Comparison of ENCODE assay signal across 17 cellular contexts in genomic region chr12:13075786-13076570, GRCh38. TPM values are rescaled to one million over a fixed set of nuclear protein-coding genes. Genes with fewer than 3 reads are reported as not detected.
A peak's percentile ranks its signal among the peaks of the same experiment; 100 is the strongest.
DNase-seq lines count a peak whose midpoint lies in the region; FAIRE-seq and TF ChIP-seq lines count a peak whose summit lies in the region.
"Had no signal": no experiment of that assay in that cellular context is flagged by ENCODE, and none has a peak within 500 bp of the region (broad histone marks: within the 10 kb centered on the region; RNA-seq: fewer than 3 reads in every experiment).

No MANE protein-coding gene starts in this region.

- H2BK12ac ChIP-seq in H1 (ENCODE audit: low read depth, low read length) (no peak overlapping the region), neuronal stem cell (ENCODE audit: low read length) (no peak overlapping the region)

- TF ChIP-seq CTCF in HFFc6 (IDR thresholded peaks at IDR 0.05), result no peak
- TF ChIP-seq CTCF in H1 (IDR thresholded peaks at IDR 0.05; ENCODE audit: control extremely low read depth in 1 of 3, insufficient read depth in 1 of 3, low read depth in 1 of 3, low read length in 3 of 3), result no peak
- no peak for TF ChIP-seq CTCF in A673 (conservative IDR thresholded peaks at IDR 0.05; ENCODE audit: low read depth, low read length)

- H2AFZ ChIP-seq in H1 (ENCODE audit: low read length) (no peak overlapping the region), neuronal stem cell (ENCODE audit: low read length) (no peak overlapping the region)
- H2AFZ ChIP-seq: GM23248 had no signal

- FAIRE-seq in H1 (lab: Jason Lieb, UNC) (no peak), urothelium cell line (lab: Jason Lieb, UNC) (peak; percentile 92)
- FAIRE-seq: A549, HepG2, HTR-8/SVneo had no signal

- CTCF ChIA-PET in H1 (lab: Charles Lee; ENCODE audit: partially characterized antibody), result interaction anchor here (0.5 to 1.1 kb wide), 4 partner anchors 12 to 484 kb away, joined by 3 to 4 read pairs (median 4); no protein-coding TSS in a partner anchor
- CTCF ChIA-PET in A673 (lab: Charles Lee), result no interaction called here

- H4K20me1 ChIP-seq in H1 (replicated peaks in 1 of 2; ENCODE audit: control insufficient read depth in 1 of 2, insufficient read depth in 2 of 2, low read length in 2 of 2), result no peaks in the 10 kb centered on the region
- H4K20me1 ChIP-seq: BLaER1 had no signal

- no peaks in the 10 kb centered on the region for H3K9me3 Mint-ChIP-seq in HFFc6
- H3K9me3 Mint-ChIP-seq: CD8-positive, alpha-beta memory T cell had no signal

- H2BK15ac ChIP-seq in H1 (ENCODE audit: low read length) (no peak overlapping the region), neuronal stem cell (ENCODE audit: low read length) (no peak overlapping the region)

- H3K4me1 ChIP-seq in H1 (replicated peaks in 1 of 4; ENCODE audit: control insufficient read depth in 3 of 4, insufficient read depth in 4 of 4, low read length in 3 of 4) (peaks cover 0 to 5% (median 3%) of the 10 kb centered on the region in 4 experiments; a peak in 3 of 7 replicates), neuronal stem cell (ENCODE audit: control insufficient read depth in 2 of 2, insufficient read depth in 1 of 2, low read depth in 1 of 2, low read length in 2 of 2) (peaks cover 0 to 5% of the 10 kb centered on the region in 2 donors), A673 (ENCODE audit: insufficient read depth, low read length, poor library complexity, severe bottlenecking) (no peaks in the 10 kb centered on the region)
- H3K4me1 ChIP-seq: A549, BLaER1 had no signal

- no TSS peak for BruUV-seq in A673 (replicated peaks; lab: Mats Ljungman, UMichigan)

- H2AK5ac ChIP-seq in H1 (ENCODE audit: low read depth, low read length) (no peak overlapping the region), neuronal stem cell (ENCODE audit: low read depth, low read length) (no peak overlapping the region)

- peak overlapping the region; percentile 49; the same call in 1 of the 2 replicates for H3K4me3 Mint-ChIP-seq in HFFc6
- H3K4me3 Mint-ChIP-seq: CD8-positive, alpha-beta memory T cell; H9 had no signal

- POLR2A ChIA-PET in H1 (lab: Charles Lee; ENCODE audit: partially characterized antibody) (no interaction called here), A673 (lab: Charles Lee; ENCODE audit: low non-redundant PET) (no interaction called here)

- no peak overlapping the region for H2BK20ac ChIP-seq in H1 (ENCODE audit: low read length)

- H3K27ac ChIP-seq in H1 (ENCODE audit: low read depth, low read length) (no peak overlapping the region), neuronal stem cell (replicated peaks; ENCODE audit: low read length) (no peak overlapping the region), A673 (ENCODE audit: low read depth, low read length, poor library complexity, severe bottlenecking) (no peak overlapping the region)
- H3K27ac ChIP-seq: A549, BLaER1, GM23248 had no signal

- DNase-seq in HFFc6 (no peak), H1 (ENCODE audit: low read depth in 1 of 2, low spot score in 2 of 2) (no peak), neuronal stem cell (ENCODE audit: low spot score) (no peak), urothelium cell line (ENCODE audit: low spot score) (no peak), A673 (ENCODE audit: low spot score) (no peak), posterior cingulate gyrus (no peak)
- DNase-seq in stimulated activated CD8-positive, alpha-beta memory T cell treated with anti-CD3 and anti-CD28 coated beads, Interleukin-4, amount 100 ng/mL, for 48 hours, result no peak
- DNase-seq: AML-193; Caco-2; CD8-positive, alpha-beta memory T cell; DND-41; H9 had no signal

- H3K23me2 ChIP-seq in H1 (ENCODE audit: low read depth, low read length), result no peaks in the 10 kb centered on the region

- intact Hi-C loops in A673 (cut with micrococcal nuclease; ENCODE audit: unreplicated experiment), result no loop called here
- intact Hi-C loops in posterior cingulate gyrus (cut with DNase I), result no loop called here

- H3K27me3 ChIP-seq in H1 (replicated peaks in 1 of 4; ENCODE audit: control insufficient read depth in 3 of 4, extremely low read depth in 1 of 4, insufficient read depth in 3 of 4, low read length in 3 of 4) (no peaks in the 10 kb centered on the region), neuronal stem cell (ENCODE audit: control insufficient read depth in 3 of 3, insufficient read depth in 3 of 3, low read depth in 1 of 3, low read length in 3 of 3) (no peaks in the 10 kb centered on the region), A673 (replicated peaks; ENCODE audit: insufficient read depth, low read depth, low read length, poor library complexity) (no peaks in the 10 kb centered on the region)
- H3K27me3 ChIP-seq: BLaER1 had no signal

- H3K36me3 ChIP-seq in H1 (ENCODE audit: control insufficient read depth in 2 of 4, insufficient read depth in 4 of 4, low read length in 3 of 4), result peaks cover 0 to 39% (median 19%) of the 10 kb centered on the region in 4 experiments; a peak in 7 of 8 replicates
- H3K36me3 ChIP-seq in neuronal stem cell (replicated peaks in 1 of 2; ENCODE audit: control insufficient read depth in 2 of 2, insufficient read depth in 2 of 2, low read length in 2 of 2), result peaks cover 11 to 21% of the 10 kb centered on the region in 2 donors
- H3K36me3 ChIP-seq in A673 (ENCODE audit: insufficient read depth, low read length, poor library complexity, severe bottlenecking), result no peaks in the 10 kb centered on the region

- no peak overlapping the region for H3K18ac ChIP-seq in H1 (ENCODE audit: extremely low read depth, low read length)
- peak overlapping the region; percentile 39 for H3K18ac ChIP-seq in neuronal stem cell (ENCODE audit: low read length)

- H2BK120ac ChIP-seq in H1 (replicated peaks; ENCODE audit: low read depth, low read length) (no peak overlapping the region), neuronal stem cell (ENCODE audit: low read depth, low read length) (no peak overlapping the region)

- H3K56ac ChIP-seq in H1 (replicated peaks; ENCODE audit: insufficient read length, low read depth, low read length), result no peak overlapping the region

- H3K79me2 ChIP-seq in H1 (ENCODE audit: control insufficient read depth in 1 of 2, insufficient read depth in 2 of 2, low read length in 2 of 2), result no peaks in the 10 kb centered on the region

- H4K5ac ChIP-seq in H1 (ENCODE audit: insufficient read length, low read depth, low read length), result no peak overlapping the region

- H3K9me3 ChIP-seq in H1 (ENCODE audit: insufficient read depth in 2 of 2, low read depth in 1 of 2, low read length in 1 of 2) (no peaks in the 10 kb centered on the region), neuronal stem cell (replicated peaks in 1 of 2; ENCODE audit: control insufficient read depth in 2 of 2, insufficient read depth in 1 of 2, low read depth in 1 of 2, low read length in 2 of 2) (peaks cover 0 to 8% of the 10 kb centered on the region in 2 donors), A673 (ENCODE audit: low read depth, low read length, poor library complexity, severe bottlenecking) (no peaks in the 10 kb centered on the region)
- H3K9me3 ChIP-seq: A549, Caco-2 had no signal

- peaks cover 34% of the 10 kb centered on the region for H3K4me1 Mint-ChIP-seq in HFFc6 (ENCODE audit: low read depth)
- H3K4me1 Mint-ChIP-seq: CD8-positive, alpha-beta memory T cell had no signal

- H3K9ac ChIP-seq in H1 (replicated peaks in 1 of 4; ENCODE audit: extremely low read depth in 1 of 4, low read depth in 3 of 4, low read length in 3 of 4) (no peak overlapping the region), neuronal stem cell (ENCODE audit: low read depth, low read length, poor library complexity) (no peak overlapping the region)
- H3K9ac ChIP-seq: BLaER1, GM23248 had no signal

- H4K91ac ChIP-seq in H1 (replicated peaks; ENCODE audit: insufficient read length, low read length) (no peak overlapping the region), neuronal stem cell (ENCODE audit: low read depth, low read length, poor library complexity) (no peak overlapping the region)

- H3K23ac ChIP-seq in H1 (ENCODE audit: insufficient read length) (no peak overlapping the region), neuronal stem cell (ENCODE audit: low read depth, low read length, poor library complexity) (no peak overlapping the region)

- TF ChIP-seq RAD21 in H1 (IDR thresholded peaks at IDR 0.05 in 1 of 2, conservative IDR thresholded peaks at IDR 0.05 in 1 of 2; ENCODE audit: low read depth in 2 of 2, low read length in 2 of 2), result no peak

- no peak overlapping the region for H3K27ac Mint-ChIP-seq in HFFc6

- H3K4me3 ChIP-seq in H1 (ENCODE audit: extremely low read depth in 1 of 4, insufficient read depth in 2 of 4, low read depth in 3 of 4, low read length in 4 of 4) (no peak overlapping the region), neuronal stem cell (ENCODE audit: low read length in 2 of 2) (peak overlapping the region in 1 of 2 donors; percentile 2), A673 (ENCODE audit: low read depth, low read length, poor library complexity, severe bottlenecking) (no peak overlapping the region)
- H3K4me3 ChIP-seq: A549, BLaER1, GM23248 had no signal

- H2BK5ac ChIP-seq in H1 (ENCODE audit: low read depth, low read length) (peak overlapping the region; percentile 26; the same call in 1 of the 2 replicates), neuronal stem cell (ENCODE audit: low read length) (peak overlapping the region; percentile 41)

- H3K79me1 ChIP-seq in H1 (ENCODE audit: low read depth, low read length), result no peaks in the 10 kb centered on the region
- no peaks in the 10 kb centered on the region for H3K79me1 ChIP-seq in neuronal stem cell (ENCODE audit: low read depth, low read length)

- H3K14ac ChIP-seq in H1 (ENCODE audit: insufficient read length) (no peak overlapping the region), neuronal stem cell (ENCODE audit: low read length) (no peak overlapping the region)

- WGBS in H1 (ENCODE audit: extremely low coverage in 1 of 2, insufficient coverage in 1 of 2, insufficient read length in 1 of 2, insufficient replicate concordance in 2 of 2, low coverage in 1 of 2, low lambda C conversion rate in 2 of 2, missing lambda C conversion rate in 1 of 2), 2 experiments, result 79% methylated on average over 12 of the region's 12 CpGs; no CpG with 5 or more reads in 1 of the 2 experiments
- no CpG with 5 or more reads among the region's 12 CpGs for WGBS in neuronal stem cell (ENCODE audit: extremely low coverage in 2 of 2, insufficient read length in 2 of 2, insufficient replicate concordance in 1 of 2), 2 donors

- no peak overlapping the region for H4K8ac ChIP-seq in H1 (ENCODE audit: extremely low read depth, insufficient read depth, low read length)
- no peak overlapping the region for H4K8ac ChIP-seq in neuronal stem cell (ENCODE audit: low read depth, low read length)

- no peaks in the 10 kb centered on the region for H3K27me3 Mint-ChIP-seq in HFFc6 (ENCODE audit: insufficient read depth)
- H3K27me3 Mint-ChIP-seq: CD8-positive, alpha-beta memory T cell had no signal

- H3K4me2 ChIP-seq in H1 (ENCODE audit: insufficient read depth in 1 of 2, low read depth in 2 of 2, low read length in 2 of 2), result no peak overlapping the region
- H3K4me2 ChIP-seq in neuronal stem cell (ENCODE audit: insufficient read depth, low read length, poor library complexity, severe bottlenecking), result no peak overlapping the region
- H3K4me2 ChIP-seq: A549, BLaER1 had no signal

- no peak for TF ChIP-seq POLR2A in H1 (IDR thresholded peaks at IDR 0.05; ENCODE audit: control extremely low read depth in 1 of 2, low read depth in 2 of 2, low read length in 2 of 2)

- H3K4ac ChIP-seq in H1 (replicated peaks; ENCODE audit: insufficient read length, low read depth, low read length), result no peak overlapping the region
- H3K4ac ChIP-seq in neuronal stem cell (ENCODE audit: low read length), result no peak overlapping the region

- TF ChIP-seq EP300 in H1 (IDR thresholded peaks at IDR 0.05; ENCODE audit: borderline replicate concordance in 1 of 2, low read depth in 2 of 2, low read length in 2 of 2), result no peak

- peaks cover 18% of the 10 kb centered on the region; the same call in 1 of the 2 replicates for H3K36me3 Mint-ChIP-seq in HFFc6 (ENCODE audit: low read depth)

RNA-seq across cellular contexts. Expression of gene GSG1, which starts 27.5 kb away (rescaled TPM):
- total RNA-seq in HFFc6 (2021; fragmentation: NEBNext Ultra II Directional; extraction: Animal tissue kit (Norgen Biotek cat#: 25700)), result 1 to 10 TPM in 2 of 6 experiments, under 1 TPM in 4; 0.48 to 1.0 (median 0.75) TPM
- 0.89 and 1.3 TPM in 2 replicates for total RNA-seq in H1 (2021; fragmentation: NEBNext Ultra II Directional; extraction: Animal tissue kit (Norgen Biotek cat#: 25700))
- 1.3 and 1.4 TPM in 2 replicates for polyA plus RNA-seq in H1 (2011; rRNA removed)
- 1.1 TPM for polyA plus RNA-seq in H1 (2011; cell fraction: cytosol; rRNA removed)
- 0.91 TPM for polyA plus RNA-seq in H1 (2011; cell fraction: nucleus; rRNA removed)
- polyA plus RNA-seq in H1 (2012, experiment 1 of 2), result 0.88 to 1.2 TPM (median 1.0 TPM) in 4 replicates
- polyA plus RNA-seq in H1 (2012, experiment 2 of 2), result 0.41 TPM
- 0.51 TPM for polyA plus RNA-seq in H1 (2013, experiment 1 of 2)
- 0.63 TPM for polyA plus RNA-seq in H1 (2013, experiment 2 of 2)
- polyA minus RNA-seq in H1 (2011; rRNA and poly(A)+ RNA removed), result 0.73 and 1.1 TPM in 2 replicates
- 0.95 TPM for polyA minus RNA-seq in H1 (2011; cell fraction: cytosol; rRNA and poly(A)+ RNA removed)
- 1.00 TPM for polyA minus RNA-seq in H1 (2011; cell fraction: nucleus; rRNA and poly(A)+ RNA removed)
- polyA plus RNA-seq in neuronal stem cell (2013, experiment 1 of 2), result 0.04 TPM
- polyA plus RNA-seq in neuronal stem cell (2013, experiment 2 of 2), result not detected
- total RNA-seq in A673 (2021), result 0.24 TPM in 1 of 2 replicates, not detected in the other
- total RNA-seq: Caco-2; CD8-positive, alpha-beta memory T cell; HepG2 had no signal
- polyA plus RNA-seq: CD8-positive, alpha-beta memory T cell; HepG2 had no signal

RNA-seq across cellular contexts. Expression of gene FAM234B, which starts 31.8 kb away (rescaled TPM):
- total RNA-seq in HFFc6 (2021; fragmentation: NEBNext Ultra II Directional; extraction: Animal tissue kit (Norgen Biotek cat#: 25700)), result 1 to 10 TPM; 3.0 to 4.6 (median 3.7) TPM
- total RNA-seq in H1 (2021; fragmentation: NEBNext Ultra II Directional; extraction: Animal tissue kit (Norgen Biotek cat#: 25700)), result 26.1 and 29.1 TPM in 2 replicates
- 10.6 and 12.5 TPM in 2 replicates for polyA plus RNA-seq in H1 (2011; rRNA removed)
- 14.3 TPM for polyA plus RNA-seq in H1 (2011; cell fraction: cytosol; rRNA removed)
- polyA plus RNA-seq in H1 (2011; cell fraction: nucleus; rRNA removed), result 14.0 TPM
- 17.3 to 20.9 TPM (median 20.0 TPM) in 4 replicates for polyA plus RNA-seq in H1 (2012, experiment 1 of 2)
- polyA plus RNA-seq in H1 (2012, experiment 2 of 2), result 3.6 TPM
- polyA plus RNA-seq in H1 (2013, experiment 1 of 2), result 23.6 TPM
- 21.9 TPM for polyA plus RNA-seq in H1 (2013, experiment 2 of 2)
- polyA minus RNA-seq in H1 (2011; rRNA and poly(A)+ RNA removed), result 72.0 and 78.7 TPM in 2 replicates
- polyA minus RNA-seq in H1 (2011; cell fraction: cytosol; rRNA and poly(A)+ RNA removed), result 24.0 TPM
- polyA minus RNA-seq in H1 (2011; cell fraction: nucleus; rRNA and poly(A)+ RNA removed), result 35.1 TPM
- polyA plus RNA-seq in neuronal stem cell (2013, experiment 1 of 2), result 15.9 TPM
- polyA plus RNA-seq in neuronal stem cell (2013, experiment 2 of 2), result 15.5 TPM
- total RNA-seq in A673 (2021), result 11.8 and 13.2 TPM in 2 replicates
